8 cellular contexts compared by ENCODE assay signal in genomic region chr2:179239194-179239593, GRCh38. TPM values are rescaled to one million over a fixed set of nuclear protein-coding genes. Genes with fewer than 3 reads are reported as not detected.
A peak's percentile ranks its signal among the peaks of the same experiment; 100 is the strongest.
DNase-seq lines count a peak whose midpoint lies in the region; ATAC-seq and TF ChIP-seq lines count a peak whose summit lies in the region.

No MANE protein-coding gene starts in this region.

- peak overlapping the region in 3 of 10 donors; percentile 10 to 39 (median 18) for H3K4me3 Mint-ChIP-seq in naive thymus-derived CD4-positive, alpha-beta T cell
- no peak overlapping the region for H3K4me3 Mint-ChIP-seq in activated CD4-positive, alpha-beta memory T cell treated with anti-CD3 and anti-CD28 coated beads, Interleukin-2, amount 10 ng/mL, durations not matched to agents 7 days and 5 days

- peak overlapping the region in 2 of 9 donors; percentile 35 to 73 for H3K27ac Mint-ChIP-seq in naive thymus-derived CD4-positive, alpha-beta T cell
- no peak overlapping the region for H3K27ac Mint-ChIP-seq in activated CD4-positive, alpha-beta memory T cell treated with anti-CD3 and anti-CD28 coated beads, Interleukin-2, amount 10 ng/mL, durations not matched to agents 7 days and 5 days

- DNase-seq in NCI-H345 (lab: John Stamatoyannopoulos, UW), result peak; percentile 3
- no peak for DNase-seq in NCI-H345 treated with DMSO at 0.1 percent for 48 hours (lab: John Stamatoyannopoulos, UW; ENCODE audit: unreplicated experiment)
- peak; percentile 59 for DNase-seq in RPMI8226
- peak in 7 of 9 donors; percentile 0 to 32 (median 22) for DNase-seq in naive thymus-derived CD4-positive, alpha-beta T cell
- DNase-seq in ovary, result no peak
- DNase-seq in posterior cingulate gyrus, result no peak
- DNase-seq in activated CD4-positive, alpha-beta memory T cell treated with anti-CD3 and anti-CD28 coated beads, Interleukin-2, amount 10 ng/mL, durations not matched to agents 7 days and 5 days, result no peak

- no peak for TF ChIP-seq EP300 in ovary (IDR thresholded peaks at IDR 0.05)

- H3K4me3 ChIP-seq in naive thymus-derived CD4-positive, alpha-beta T cell (ENCODE audit: low read length), result no peak overlapping the region
- no peak overlapping the region for H3K4me3 ChIP-seq in ovary

- H3K27ac ChIP-seq in naive thymus-derived CD4-positive, alpha-beta T cell (ENCODE audit: low read depth, low read length), result no peak overlapping the region
- H3K27ac ChIP-seq in ovary, result no peak overlapping the region

- no peaks in the 10 kb centered on the region for H3K27me3 ChIP-seq in naive thymus-derived CD4-positive, alpha-beta T cell (ENCODE audit: control insufficient read depth in 2 of 2, insufficient read depth in 2 of 2, low read length in 2 of 2)
- H3K27me3 ChIP-seq in ovary, result no peaks in the 10 kb centered on the region

- H3K27me3 Mint-ChIP-seq in naive thymus-derived CD4-positive, alpha-beta T cell, result peaks cover 0 to 10% (median 5%) of the 10 kb centered on the region in 5 donors
- H3K27me3 Mint-ChIP-seq in activated CD4-positive, alpha-beta memory T cell treated with anti-CD3 and anti-CD28 coated beads, Interleukin-2, amount 10 ng/mL, durations not matched to agents 7 days and 5 days, result no peaks in the 10 kb centered on the region

- H3K9me3 Mint-ChIP-seq in naive thymus-derived CD4-positive, alpha-beta T cell, result peaks cover 0 to 5% (median 0%) of the 10 kb centered on the region in 11 donors
- no peaks in the 10 kb centered on the region for H3K9me3 Mint-ChIP-seq in activated CD4-positive, alpha-beta memory T cell treated with anti-CD3 and anti-CD28 coated beads, Interleukin-2, amount 10 ng/mL, durations not matched to agents 7 days and 5 days

- no peak for TF ChIP-seq POLR2A in ovary (IDR thresholded peaks at IDR 0.05)

- CTCF ChIA-PET in naive thymus-derived CD4-positive, alpha-beta T cell (lab: Charles Lee), result interaction anchor here (1.0 to 1.2 kb wide), 2 partner anchors 16 to 20 kb away, joined by 3 to 5 read pairs; no protein-coding TSS in a partner anchor
- CTCF ChIA-PET in activated CD4-positive, alpha-beta memory T cell treated with anti-CD3 and anti-CD28 coated beads, Interleukin-2, amount 10 ng/mL, durations not matched to agents 7 days and 5 days (lab: Charles Lee), result no interaction called here

- TF ChIP-seq CTCF in ovary (IDR thresholded peaks at IDR 0.05), result no peak

- POLR2A ChIA-PET in naive thymus-derived CD4-positive, alpha-beta T cell (lab: Charles Lee), result no interaction called here
- POLR2A ChIA-PET in activated CD4-positive, alpha-beta memory T cell treated with anti-CD3 and anti-CD28 coated beads, Interleukin-2, amount 10 ng/mL, durations not matched to agents 7 days and 5 days (lab: Charles Lee), result interaction anchor here (0.9 kb wide), 1 partner anchor 13 kb away, joined by 4 read pairs; no protein-coding TSS in a partner anchor

- peaks cover 0 to 4% of the 10 kb centered on the region in 2 donors for H3K4me1 ChIP-seq in naive thymus-derived CD4-positive, alpha-beta T cell (ENCODE audit: control insufficient read depth in 2 of 2, insufficient read depth in 2 of 2, low read length in 2 of 2)
- H3K4me1 ChIP-seq in ovary (ENCODE audit: insufficient read depth), result peaks cover 1% of the 10 kb centered on the region

- intact Hi-C loops in naive thymus-derived CD4-positive, alpha-beta T cell (cut with micrococcal nuclease), result loop anchor here (1.0 to 10.0 kb wide), 7 partner anchors 11 to 768 kb away; partner anchors contain the start of genes SESTD1 (in 2 of the 2) and CWC22 (in 1 of the 2)
- intact Hi-C loops in ovary (cut with DNase I), result no loop called here
- intact Hi-C loops in posterior cingulate gyrus (cut with DNase I), result no loop called here

- peaks cover 10 to 49% (median 21%) of the 10 kb centered on the region in 7 donors for H3K4me1 Mint-ChIP-seq in naive thymus-derived CD4-positive, alpha-beta T cell
- H3K4me1 Mint-ChIP-seq in activated CD4-positive, alpha-beta memory T cell treated with anti-CD3 and anti-CD28 coated beads, Interleukin-2, amount 10 ng/mL, durations not matched to agents 7 days and 5 days, result peaks cover 28% of the 10 kb centered on the region

- peaks cover 0 to 16% (median 0%) of the 10 kb centered on the region in 5 donors for H3K36me3 Mint-ChIP-seq in naive thymus-derived CD4-positive, alpha-beta T cell
- no peaks in the 10 kb centered on the region for H3K36me3 Mint-ChIP-seq in activated CD4-positive, alpha-beta memory T cell treated with anti-CD3 and anti-CD28 coated beads, Interleukin-2, amount 10 ng/mL, durations not matched to agents 7 days and 5 days (ENCODE audit: low read depth)

- H3K9me3 ChIP-seq in naive thymus-derived CD4-positive, alpha-beta T cell (ENCODE audit: control insufficient read depth in 2 of 3, low read length in 3 of 3), result no peaks in the 10 kb centered on the region
- no peaks in the 10 kb centered on the region for H3K9me3 ChIP-seq in ovary

- peak; percentile 83 for ATAC-seq in HG02678 (IDR thresholded peaks at IDR 0.05; ENCODE audit: unreplicated experiment)
- peak; percentile 48 for ATAC-seq in naive thymus-derived CD4-positive, alpha-beta T cell

- no peaks in the 10 kb centered on the region for H3K36me3 ChIP-seq in naive thymus-derived CD4-positive, alpha-beta T cell (ENCODE audit: control insufficient read depth in 2 of 3, insufficient read depth in 3 of 3, low read length in 3 of 3)
- H3K36me3 ChIP-seq in ovary, result no peaks in the 10 kb centered on the region

RNA-seq across cellular contexts. Expression of gene SESTD1, which starts 25.4 kb away (rescaled TPM):
- 10 to 100 TPM in 2 of 5 experiments, 1 to 10 TPM in 3; 6.1 to 23.2 (median 8.1) TPM for total RNA-seq in naive thymus-derived CD4-positive, alpha-beta T cell
- polyA plus RNA-seq in naive thymus-derived CD4-positive, alpha-beta T cell, result 1 to 10 TPM; 1.2 to 2.5 TPM
- 10 to 100 TPM; 11.7 to 54.2 (median 41.5) TPM for total RNA-seq in ovary
- polyA plus RNA-seq in ovary, result 10 to 100 TPM in 1 of 2 donors, 1 to 10 TPM in 1; 6.9 to 24.4 TPM
- total RNA-seq in activated CD4-positive, alpha-beta memory T cell treated with anti-CD3 and anti-CD28 coated beads, Interleukin-2, amount 10 ng/mL, durations not matched to agents 7 days and 5 days, result 10 to 100 TPM; 13.8 to 14.7 TPM

Comparison
In these comparisons a context has a peak if more than half of its experiments do, and no peak if none do; other contexts are left out.
1. DNase-seq: peak in NCI-H345 (single experiment), RPMI8226 (single experiment) and naive thymus-derived CD4-positive, alpha-beta T cell (7 of 9); none in NCI-H345 treated with DMSO at 0.1 percent for 48 hours (single experiment), ovary (0 of 5), posterior cingulate gyrus (0 of 10) and activated CD4-positive, alpha-beta memory T cell treated with anti-CD3 and anti-CD28 coated beads, Interleukin-2, amount 10 ng/mL, durations not matched to agents 7 days and 5 days (single experiment).
2. intact Hi-C loops: an anchor here in naive thymus-derived CD4-positive, alpha-beta T cell (1.0 to 10.0 kb wide); none called in ovary and posterior cingulate gyrus.